22 cellular contexts compared by ENCODE assay signal in genomic region chr20:50594231-50594590, GRCh38.
DNase-seq lines count a peak whose midpoint lies in the region; ATAC-seq and TF ChIP-seq lines count a peak whose summit lies in the region.
"Had no signal": no experiment of that assay in that cellular context is flagged by ENCODE, and none has a peak within 500 bp of the region (broad histone marks: within the 10 kb centered on the region; RNA-seq: fewer than 3 reads in every experiment).

No MANE protein-coding gene starts in this region.

- peak overlapping the region; percentile 6 for H3K18ac ChIP-seq in neuronal stem cell (ENCODE audit: low read length)

- H3K4me3 Mint-ChIP-seq in activated CD8-positive, alpha-beta T cell treated with anti-CD3 and anti-CD28 coated beads for 36 hours = no peak overlapping the region
- no peak overlapping the region for H3K4me3 Mint-ChIP-seq in activated CD8-positive, alpha-beta T cell treated with anti-CD3 and anti-CD28 coated beads, Interleukin-2, amount 10 ng/mL, durations not matched to agents 7 days and 5 days
- no peak overlapping the region for H3K4me3 Mint-ChIP-seq in activated T-helper 17 cell treated with anti-CD3 and anti-CD28 coated beads, Interleukin-2, amount 50 U/mL, for 72 hours
- H3K4me3 Mint-ChIP-seq: T-cell had no signal

- H3K4me3 ChIP-seq in neuronal stem cell (ENCODE audit: low read length in 2 of 2) (no peak overlapping the region), PC-9 (no peak overlapping the region)
- H3K4me3 ChIP-seq: A549, body of pancreas, heart left ventricle, SJSA1, smooth muscle cell had no signal

- H2BK12ac ChIP-seq in neuronal stem cell (ENCODE audit: low read length) = no peak overlapping the region

- no peak overlapping the region for H3K23ac ChIP-seq in neuronal stem cell (ENCODE audit: low read depth, low read length, poor library complexity)

- CTCF ChIA-PET in activated CD8-positive, alpha-beta T cell treated with anti-CD3 and anti-CD28 coated beads for 36 hours (lab: Charles Lee) = interaction anchor here (0.6 to 1.4 kb wide), 2 partner anchors 16 to 41 kb away, joined by 3 to 4 read pairs; no protein-coding TSS in a partner anchor
- CTCF ChIA-PET in activated CD8-positive, alpha-beta T cell treated with anti-CD3 and anti-CD28 coated beads, Interleukin-2, amount 10 ng/mL, durations not matched to agents 7 days and 5 days (lab: Charles Lee) = interaction anchor here (1.1 kb wide), 1 partner anchor 15 kb away, joined by 5 read pairs; no protein-coding TSS in a partner anchor
- CTCF ChIA-PET in PC-9 (lab: Charles Lee) = interaction anchor here (0.6 kb wide), 1 partner anchor 179 kb away, joined by 4 read pairs; no protein-coding TSS in a partner anchor

- H4K91ac ChIP-seq in neuronal stem cell (ENCODE audit: low read depth, low read length, poor library complexity) = no peak overlapping the region

- no peak overlapping the region for H2BK15ac ChIP-seq in neuronal stem cell (ENCODE audit: low read length)

- no peaks in the 10 kb centered on the region for H3K79me2 ChIP-seq in PC-9 (ENCODE audit: low read depth)

- BruUV-seq in PC-9 (replicated peaks; lab: Mats Ljungman, UMichigan) = no TSS peak

- H3K27ac ChIP-seq in neuronal stem cell (replicated peaks; ENCODE audit: low read length) (no peak overlapping the region), PC-9 (no peak overlapping the region)
- H3K27ac ChIP-seq: A549, body of pancreas, heart left ventricle, HL-60, SJSA1 had no signal

- H3K4me1 Mint-ChIP-seq in activated CD8-positive, alpha-beta T cell treated with anti-CD3 and anti-CD28 coated beads for 36 hours (ENCODE audit: low read depth) = peaks cover 2% of the 10 kb centered on the region
- H3K4me1 Mint-ChIP-seq in activated CD8-positive, alpha-beta T cell treated with anti-CD3 and anti-CD28 coated beads, Interleukin-2, amount 10 ng/mL, durations not matched to agents 7 days and 5 days (ENCODE audit: low read depth) = no peaks in the 10 kb centered on the region
- peaks cover 3% of the 10 kb centered on the region for H3K4me1 Mint-ChIP-seq in activated T-helper 17 cell treated with anti-CD3 and anti-CD28 coated beads, Interleukin-2, amount 50 U/mL, for 72 hours

- H2BK5ac ChIP-seq in neuronal stem cell (ENCODE audit: low read length) = no peak overlapping the region

- no peaks in the 10 kb centered on the region for H3K9me3 Mint-ChIP-seq in activated CD8-positive, alpha-beta T cell treated with anti-CD3 and anti-CD28 coated beads for 36 hours
- no peaks in the 10 kb centered on the region for H3K9me3 Mint-ChIP-seq in activated CD8-positive, alpha-beta T cell treated with anti-CD3 and anti-CD28 coated beads, Interleukin-2, amount 10 ng/mL, durations not matched to agents 7 days and 5 days (ENCODE audit: insufficient read depth)
- H3K9me3 Mint-ChIP-seq in activated T-helper 17 cell treated with anti-CD3 and anti-CD28 coated beads, Interleukin-2, amount 50 U/mL, for 72 hours = no peaks in the 10 kb centered on the region
- H3K9me3 Mint-ChIP-seq: T-cell had no signal

- DNase-seq in activated CD8-positive, alpha-beta T cell treated with anti-CD3 and anti-CD28 coated beads for 36 hours = no peak
- no peak for DNase-seq in activated CD8-positive, alpha-beta T cell treated with anti-CD3 and anti-CD28 coated beads, Interleukin-2, amount 10 ng/mL, durations not matched to agents 7 days and 5 days
- DNase-seq in neuronal stem cell (ENCODE audit: low spot score) = no peak
- DNase-seq in PC-9 = no peak
- DNase-seq: activated CD4-positive, alpha-beta T cell treated with anti-CD3 and anti-CD28 coated beads for 1 hour; body of pancreas; COR-L47; NCI-H1417 treated with DMSO at 0.1 percent for 48 hours; NCI-H2107; NCI-H446 treated with DMSO at 0.1 percent for 48 hours; occipital lobe; stimulated activated CD4-positive, alpha-beta T cell treated with anti-CD3 and anti-CD28 coated beads, Interleukin-2, amount 100 ng/mL, for 24 hours; T-cell had no signal

- POLR2A ChIA-PET in activated CD8-positive, alpha-beta T cell treated with anti-CD3 and anti-CD28 coated beads for 36 hours (lab: Charles Lee) = interaction anchor here (1.3 kb wide), 2 partner anchors 9 to 57 kb away, joined by 3 to 4 read pairs; no protein-coding TSS in a partner anchor
- POLR2A ChIA-PET in activated CD8-positive, alpha-beta T cell treated with anti-CD3 and anti-CD28 coated beads, Interleukin-2, amount 10 ng/mL, durations not matched to agents 7 days and 5 days (lab: Charles Lee) = no interaction called here
- POLR2A ChIA-PET in PC-9 (lab: Charles Lee; ENCODE audit: unreplicated experiment) = no interaction called here

- no peaks in the 10 kb centered on the region for H3K9me2 ChIP-seq in PC-9 (ENCODE audit: insufficient read depth)

- TF ChIP-seq CTCF in activated CD8-positive, alpha-beta T cell treated with anti-CD3 and anti-CD28 coated beads for 36 hours (IDR thresholded peaks at IDR 0.05) = no peak
- TF ChIP-seq CTCF in PC-9 (conservative IDR thresholded peaks at IDR 0.05) = no peak

- no peak overlapping the region for H3K14ac ChIP-seq in neuronal stem cell (ENCODE audit: low read length)

- no CpG with 5 or more reads among the region's 11 CpGs for WGBS in neuronal stem cell (ENCODE audit: extremely low coverage in 2 of 2, insufficient read length in 2 of 2, insufficient replicate concordance in 1 of 2), 2 donors

- H3K4me1 ChIP-seq in neuronal stem cell (ENCODE audit: control insufficient read depth in 2 of 2, insufficient read depth in 1 of 2, low read depth in 1 of 2, low read length in 2 of 2) (peaks cover 9 to 17% of the 10 kb centered on the region in 2 donors), PC-9 (replicated peaks; ENCODE audit: insufficient read depth) (no peaks in the 10 kb centered on the region)
- H3K4me1 ChIP-seq: A549 had no signal

- peak overlapping the region; percentile 27 for H3K27ac Mint-ChIP-seq in activated CD8-positive, alpha-beta T cell treated with anti-CD3 and anti-CD28 coated beads for 36 hours
- no peak overlapping the region for H3K27ac Mint-ChIP-seq in activated CD8-positive, alpha-beta T cell treated with anti-CD3 and anti-CD28 coated beads, Interleukin-2, amount 10 ng/mL, durations not matched to agents 7 days and 5 days
- H3K27ac Mint-ChIP-seq in activated T-helper 17 cell treated with anti-CD3 and anti-CD28 coated beads, Interleukin-2, amount 50 U/mL, for 72 hours = peak overlapping the region; percentile 48
- H3K27ac Mint-ChIP-seq: T-cell had no signal

- H3K9me3 ChIP-seq in neuronal stem cell (replicated peaks in 1 of 2; ENCODE audit: control insufficient read depth in 2 of 2, insufficient read depth in 1 of 2, low read depth in 1 of 2, low read length in 2 of 2) = no peaks in the 10 kb centered on the region
- H3K9me3 ChIP-seq in PC-9 (ENCODE audit: insufficient read depth, low read depth) = no peaks in the 10 kb centered on the region
- H3K9me3 ChIP-seq: A549, body of pancreas, heart left ventricle, SJSA1 had no signal

- H4K8ac ChIP-seq in neuronal stem cell (ENCODE audit: low read depth, low read length) = no peak overlapping the region

- H3K36me3 ChIP-seq in neuronal stem cell (replicated peaks in 1 of 2; ENCODE audit: control insufficient read depth in 2 of 2, insufficient read depth in 2 of 2, low read length in 2 of 2) = peaks cover 2 to 7% of the 10 kb centered on the region in 2 donors
- H3K36me3 ChIP-seq in PC-9 (ENCODE audit: low read depth) = no peaks in the 10 kb centered on the region

- ATAC-seq in activated CD8-positive, alpha-beta T cell treated with anti-CD3 and anti-CD28 coated beads for 36 hours = no peak
- no peak for ATAC-seq in activated CD8-positive, alpha-beta T cell treated with anti-CD3 and anti-CD28 coated beads, Interleukin-2, amount 10 ng/mL, durations not matched to agents 7 days and 5 days
- peak; percentile 8 for ATAC-seq in GM18867 (IDR thresholded peaks at IDR 0.05; ENCODE audit: unreplicated experiment)
- peak; percentile 11 for ATAC-seq in activated T-helper 17 cell treated with anti-CD3 and anti-CD28 coated beads, Interleukin-2, amount 50 U/mL, for 72 hours (replicated peaks)
- ATAC-seq in HG02571 (IDR thresholded peaks at IDR 0.05; ENCODE audit: unreplicated experiment) = no peak
- ATAC-seq in HG03439 (IDR thresholded peaks at IDR 0.05; ENCODE audit: unreplicated experiment) = no peak
- ATAC-seq: body of pancreas had no signal

- no peaks in the 10 kb centered on the region for H3K36me3 Mint-ChIP-seq in activated CD8-positive, alpha-beta T cell treated with anti-CD3 and anti-CD28 coated beads for 36 hours (ENCODE audit: low read depth)
- H3K36me3 Mint-ChIP-seq in activated CD8-positive, alpha-beta T cell treated with anti-CD3 and anti-CD28 coated beads, Interleukin-2, amount 10 ng/mL, durations not matched to agents 7 days and 5 days (ENCODE audit: low read depth) = no peaks in the 10 kb centered on the region
- H3K36me3 Mint-ChIP-seq in activated T-helper 17 cell treated with anti-CD3 and anti-CD28 coated beads, Interleukin-2, amount 50 U/mL, for 72 hours (ENCODE audit: low read depth) = peaks cover 10% of the 10 kb centered on the region
- H3K36me3 Mint-ChIP-seq: T-cell had no signal

- H2AK5ac ChIP-seq in neuronal stem cell (ENCODE audit: low read depth, low read length) = no peak overlapping the region

- no peak overlapping the region for H3K4ac ChIP-seq in neuronal stem cell (ENCODE audit: low read length)

- H2AFZ ChIP-seq in neuronal stem cell (ENCODE audit: low read length) = no peak overlapping the region
- H2AFZ ChIP-seq in PC-9 = no peak overlapping the region

- intact Hi-C loops in activated CD8-positive, alpha-beta T cell treated with anti-CD3 and anti-CD28 coated beads for 36 hours (cut with micrococcal nuclease) = no loop called here
- intact Hi-C loops in PC-9 (cut with micrococcal nuclease; ENCODE audit: unreplicated experiment) = no loop called here

- H4K20me1 ChIP-seq in PC-9 (ENCODE audit: insufficient read depth) = no peaks in the 10 kb centered on the region

- no peaks in the 10 kb centered on the region for H3K27me3 ChIP-seq in neuronal stem cell (ENCODE audit: control insufficient read depth in 3 of 3, insufficient read depth in 3 of 3, low read depth in 1 of 3, low read length in 3 of 3)
- no peaks in the 10 kb centered on the region for H3K27me3 ChIP-seq in PC-9 (ENCODE audit: insufficient read depth, low read depth)

- peaks cover 3% of the 10 kb centered on the region; the same call in 1 of the 2 replicates for H3F3A ChIP-seq in PC-9 (ENCODE audit: insufficient read depth, low read depth)

- no peaks in the 10 kb centered on the region for H3K27me3 Mint-ChIP-seq in activated CD8-positive, alpha-beta T cell treated with anti-CD3 and anti-CD28 coated beads for 36 hours
- H3K27me3 Mint-ChIP-seq in activated CD8-positive, alpha-beta T cell treated with anti-CD3 and anti-CD28 coated beads, Interleukin-2, amount 10 ng/mL, durations not matched to agents 7 days and 5 days (ENCODE audit: low read depth) = no peaks in the 10 kb centered on the region
- no peaks in the 10 kb centered on the region for H3K27me3 Mint-ChIP-seq in activated T-helper 17 cell treated with anti-CD3 and anti-CD28 coated beads, Interleukin-2, amount 50 U/mL, for 72 hours
- H3K27me3 Mint-ChIP-seq: T-cell had no signal

- H3K9ac ChIP-seq in neuronal stem cell (ENCODE audit: low read depth, low read length, poor library complexity) = no peak overlapping the region

- no peaks in the 10 kb centered on the region for H3K79me1 ChIP-seq in neuronal stem cell (ENCODE audit: low read depth, low read length)

- no peak overlapping the region for H2BK120ac ChIP-seq in neuronal stem cell (ENCODE audit: low read depth, low read length)

- H3K4me2 ChIP-seq in neuronal stem cell (ENCODE audit: insufficient read depth, low read length, poor library complexity, severe bottlenecking) = no peak overlapping the region
- H3K4me2 ChIP-seq in PC-9 = no peak overlapping the region
- H3K4me2 ChIP-seq: A549, smooth muscle cell had no signal

Comparison
In these comparisons a context has a peak if more than half of its experiments do, and no peak if none do; other contexts are left out.
1. ATAC-seq: peak in GM18867 (single experiment) and activated T-helper 17 cell treated with anti-CD3 and anti-CD28 coated beads, Interleukin-2, amount 50 U/mL, for 72 hours (single experiment); none in activated CD8-positive, alpha-beta T cell treated with anti-CD3 and anti-CD28 coated beads for 36 hours (single experiment), activated CD8-positive, alpha-beta T cell treated with anti-CD3 and anti-CD28 coated beads, Interleukin-2, amount 10 ng/mL, durations not matched to agents 7 days and 5 days (single experiment), HG02571 (single experiment) and HG03439 (single experiment).